11 cellular contexts compared by ENCODE assay signal in the genomic region with DNA sequence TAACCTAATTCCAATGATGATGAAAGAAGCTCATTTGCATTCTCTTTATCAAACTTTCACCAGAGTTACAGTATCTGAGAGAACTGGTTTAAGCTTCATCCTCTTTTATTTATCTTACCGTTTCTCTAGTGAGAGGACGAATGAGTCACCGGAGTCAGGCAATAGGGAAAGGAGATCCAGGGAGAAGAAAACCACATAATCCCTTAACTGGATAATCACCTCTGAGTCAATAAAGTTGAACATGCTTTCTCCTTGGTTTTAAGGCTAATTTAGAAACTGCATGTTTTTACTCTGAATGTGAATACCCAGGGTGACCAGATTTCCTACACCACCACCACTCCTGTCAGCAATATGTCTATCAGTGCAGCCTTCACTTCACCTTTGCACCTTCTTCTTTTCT.
DNase-seq lines count a peak whose midpoint lies in the region; ATAC-seq, FAIRE-seq and TF ChIP-seq lines count a peak whose summit lies in the region.
"Had no signal": no experiment of that assay in that cellular context is flagged by ENCODE, and none has a peak within 500 bp of the region (broad histone marks: within the 10 kb centered on the region; RNA-seq: fewer than 3 reads in every experiment).

No MANE protein-coding gene starts in this region.

- H3K9ac ChIP-seq in PC-3 (ENCODE audit: low read length), result no peak overlapping the region
- no peak overlapping the region for H3K9ac ChIP-seq in endothelial cell of umbilical vein (replicated peaks; ENCODE audit: extremely low read depth, insufficient read depth, low read length)

- H4K20me1 ChIP-seq in PC-3 (ENCODE audit: low read length) (no peaks in the 10 kb centered on the region), endothelial cell of umbilical vein (replicated peaks; ENCODE audit: control insufficient read depth, extremely low read depth, insufficient read depth, low read length) (no peaks in the 10 kb centered on the region)

- H3F3A ChIP-seq in PC-3 (ENCODE audit: low read length, unreplicated experiment), result no peaks in the 10 kb centered on the region

- no peak for TF ChIP-seq CTCF in PC-3 (conservative IDR thresholded peaks at IDR 0.05; ENCODE audit: low read depth, low read length)
- no peak for TF ChIP-seq CTCF in endothelial cell of umbilical vein (IDR thresholded peaks at IDR 0.05; ENCODE audit: extremely low read depth in 1 of 2, insufficient read depth in 1 of 2, low read depth in 1 of 2, low read length in 2 of 2)
- TF ChIP-seq CTCF in retinal pigment epithelial cell (conservative IDR thresholded peaks at IDR 0.05; ENCODE audit: low read depth, low read length), result no peak
- no peak for TF ChIP-seq CTCF in lower lobe of right lung (IDR thresholded peaks at IDR 0.05)

- H3K9me2 ChIP-seq in PC-3 (replicated peaks; ENCODE audit: low read length), result no peaks in the 10 kb centered on the region

- H3K27ac ChIP-seq in PC-3 (ENCODE audit: low read length) (peak overlapping the region; percentile 57), endothelial cell of umbilical vein (ENCODE audit: insufficient read depth, low read depth, low read length) (no peak overlapping the region), lower lobe of right lung (no peak overlapping the region)

- H3K4me3 ChIP-seq in PC-3 (ENCODE audit: low read length) (0 out of 2 replicates have a peak overlapping the region, but pooled peaks have one; percentile 18), endothelial cell of umbilical vein (replicated peaks in 1 of 3; ENCODE audit: insufficient read depth in 1 of 3, low read depth in 1 of 3, low read length in 3 of 3) (no peak overlapping the region), retinal pigment epithelial cell (ENCODE audit: low read length) (no peak overlapping the region), lower lobe of right lung (no peak overlapping the region)

- POLR2A ChIA-PET in PC-3 (lab: Charles Lee; ENCODE audit: unreplicated experiment) (no interaction called here), endothelial cell of umbilical vein (lab: Charles Lee) (no interaction called here)

- FAIRE-seq in endothelial cell of umbilical vein (lab: Jason Lieb, UNC), result no peak

- ATAC-seq in PC-3 (peak; percentile 97), HG03196 (IDR thresholded peaks at IDR 0.05; ENCODE audit: unreplicated experiment) (no peak), lower lobe of right lung (no peak)
- ATAC-seq: stimulated activated naive CD8-positive, alpha-beta T cell treated with anti-CD3 and anti-CD28 coated beads, Interleukin-15, amount 100 ng/mL, for 72 hours had no signal

- no peaks in the 10 kb centered on the region for H3K9me3 ChIP-seq in PC-3 (ENCODE audit: low read length)
- H3K9me3 ChIP-seq in endothelial cell of umbilical vein (replicated peaks; ENCODE audit: control insufficient read depth, insufficient read depth, low read length), result no peaks in the 10 kb centered on the region
- H3K9me3 ChIP-seq in lower lobe of right lung, result no peaks in the 10 kb centered on the region

- H3K27me3 ChIP-seq in PC-3 (ENCODE audit: low read length) (peaks cover 9% of the 10 kb centered on the region), endothelial cell of umbilical vein (ENCODE audit: control insufficient read depth in 2 of 2, insufficient read depth in 2 of 2, low read length in 2 of 2) (peaks cover 7 to 14% of the 10 kb centered on the region in 2 experiments), lower lobe of right lung (ENCODE audit: low read depth) (no peaks in the 10 kb centered on the region)

- H3K4me1 ChIP-seq in PC-3 (ENCODE audit: insufficient read depth, low read length) (peaks cover 15% of the 10 kb centered on the region), endothelial cell of umbilical vein (ENCODE audit: control insufficient read depth, extremely low read depth, insufficient read depth, low read length) (peaks cover 7% of the 10 kb centered on the region), lower lobe of right lung (no peaks in the 10 kb centered on the region)

- H2AFZ ChIP-seq in PC-3 (ENCODE audit: low read length) (no peak overlapping the region), endothelial cell of umbilical vein (ENCODE audit: low read depth, low read length) (no peak overlapping the region)

- CTCF ChIA-PET in PC-3 (lab: Charles Lee), result no interaction called here
- CTCF ChIA-PET in endothelial cell of umbilical vein (lab: Charles Lee), result interaction anchor here (0.9 to 1.1 kb wide), 4 partner anchors 9 to 405 kb away, joined by 3 to 5 read pairs (median 4); no protein-coding TSS in a partner anchor

- H3K36me3 ChIP-seq in PC-3 (ENCODE audit: low read depth, low read length) (no peaks in the 10 kb centered on the region), endothelial cell of umbilical vein (ENCODE audit: control insufficient read depth in 2 of 2, extremely low read depth in 1 of 2, insufficient read depth in 2 of 2, low read length in 2 of 2) (no peaks in the 10 kb centered on the region), lower lobe of right lung (no peaks in the 10 kb centered on the region)

- intact Hi-C loops in PC-3 (cut with micrococcal nuclease) (no loop called here), endothelial cell of umbilical vein (cut with micrococcal nuclease) (no loop called here), lower lobe of right lung (cut with DNase I) (no loop called here)

- no TSS peak for BruUV-seq in PC-3 (replicated peaks; lab: Mats Ljungman, UMichigan)
- BruUV-seq in endothelial cell of umbilical vein (replicated peaks; lab: Mats Ljungman, UMichigan), result no TSS peak

- no peak for TF ChIP-seq POLR2A in endothelial cell of umbilical vein (IDR thresholded peaks at IDR 0.05; ENCODE audit: low read depth, low read length)

- H3K4me2 ChIP-seq in PC-3 (ENCODE audit: low read length) (peak overlapping the region; percentile 66), endothelial cell of umbilical vein (ENCODE audit: insufficient read depth, low read length) (peak overlapping the region; percentile 42)

- H3K9me1 ChIP-seq in endothelial cell of umbilical vein (replicated peaks; ENCODE audit: control insufficient read depth, extremely low read depth, insufficient read depth, low read length), result no peaks in the 10 kb centered on the region

- DNase-seq in GM03348 (ENCODE audit: low spot score), result peak; percentile 70
- DNase-seq in PC-3, result peak; percentile 85
- peak; percentile 48 for DNase-seq in endothelial cell of umbilical vein (ENCODE audit: low read depth, low spot score)
- peak; percentile 90 for DNase-seq in retinal pigment epithelial cell (ENCODE audit: low read depth)
- DNase-seq in mesenteric fat pad (ENCODE audit: low spot score), result no peak
- no peak for DNase-seq in stimulated activated CD4-positive, alpha-beta T cell treated with anti-CD3 and anti-CD28 coated beads, Interleukin-1b, Interleukin-23, amount 100 ng/mL, for 48 hours
- DNase-seq in lower lobe of right lung, result no peak
- DNase-seq: activated CD8-positive, alpha-beta memory T cell treated with anti-CD3 and anti-CD28 coated beads, Interleukin-2, amount 50 U/mL, for 48 hours; GF-D8; stimulated activated naive CD8-positive, alpha-beta T cell treated with anti-CD3 and anti-CD28 coated beads, Interleukin-15, amount 100 ng/mL, for 72 hours had no signal

- dilution Hi-C loops in endothelial cell of umbilical vein (cut with MboI; ENCODE audit: extremely low pct_ligation_motif_present, low sequenced_read_pairs), result no loop called here

- no peaks in the 10 kb centered on the region for H3K79me2 ChIP-seq in PC-3 (ENCODE audit: low read length)
- no peaks in the 10 kb centered on the region for H3K79me2 ChIP-seq in endothelial cell of umbilical vein (ENCODE audit: control insufficient read depth, insufficient read depth, low read length)

TF ChIP-seq in endothelial cell of umbilical vein, 7 proteins besides CTCF, POLR2A, EP300 and RAD21:
- TF ChIP-seq, protein P1, sequence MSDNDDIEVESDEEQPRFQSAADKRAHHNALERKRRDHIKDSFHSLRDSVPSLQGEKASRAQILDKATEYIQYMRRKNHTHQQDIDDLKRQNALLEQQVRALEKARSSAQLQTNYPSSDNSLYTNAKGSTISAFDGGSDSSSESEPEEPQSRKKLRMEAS (IDR thresholded peaks at IDR 0.05; ENCODE audit: insufficient read depth, insufficient read length), result no peak
- TF ChIP-seq POLR2AphosphoS5 (IDR thresholded peaks at IDR 0.05; ENCODE audit: insufficient read depth, low read depth, low read length) (no peak), JUN (IDR thresholded peaks at IDR 0.05; ENCODE audit: borderline replicate concordance, insufficient read depth, insufficient read length, low read depth) (peak; percentile 29), FOS (IDR thresholded peaks at IDR 0.05; ENCODE audit: borderline replicate concordance, insufficient read depth, low read length) (peak; percentile 66), EZH2 (IDR thresholded peaks at IDR 0.05; ENCODE audit: borderline replicate concordance, low read depth, low read length, severe bottlenecking) (no peak), GATA2 (IDR thresholded peaks at IDR 0.05; ENCODE audit: insufficient read depth, insufficient read length, low read depth, low read length) (no peak)

Comparison
In these comparisons a context has a peak if more than half of its experiments do, and no peak if none do; other contexts are left out.
1. DNase-seq: peak in GM03348 (single experiment), PC-3 (single experiment), endothelial cell of umbilical vein (single experiment) and retinal pigment epithelial cell (single experiment); none in mesenteric fat pad (single experiment), stimulated activated CD4-positive, alpha-beta T cell treated with anti-CD3 and anti-CD28 coated beads, Interleukin-1b, Interleukin-23, amount 100 ng/mL, for 48 hours (single experiment) and lower lobe of right lung (single experiment).